ENCODE assay signal across 14 cellular contexts in the genomic region with DNA sequence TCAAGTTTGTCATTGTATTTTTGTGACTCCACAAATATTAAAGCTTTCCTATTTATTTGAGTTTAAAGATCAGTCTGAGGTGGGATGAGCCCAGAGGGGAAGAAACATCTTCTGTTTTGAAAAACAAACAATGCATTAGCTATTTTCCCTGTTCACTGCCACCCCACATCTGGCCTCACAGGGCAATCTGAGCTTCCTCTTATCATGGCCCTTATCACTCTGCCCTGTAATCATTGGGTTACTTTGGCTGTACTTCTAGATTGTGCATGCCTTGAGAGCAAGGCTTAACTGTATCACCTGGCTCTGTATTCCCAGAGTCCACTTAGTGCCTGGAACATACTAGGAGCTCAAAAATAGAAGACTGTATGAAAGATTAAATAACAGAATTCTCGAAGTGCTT.
DNase-seq lines count a peak whose midpoint lies in the region; ATAC-seq, FAIRE-seq and TF ChIP-seq lines count a peak whose summit lies in the region.
"Had no signal": no experiment of that assay in that cellular context is flagged by ENCODE, and none has a peak within 500 bp of the region (broad histone marks: within the 10 kb centered on the region; RNA-seq: fewer than 3 reads in every experiment).

No MANE protein-coding gene starts in this region.

- H3K79me2 ChIP-seq in HepG2 (ENCODE audit: insufficient read depth, low read length): no peaks in the 10 kb centered on the region

- peak; percentile 62 for FAIRE-seq in HepG2 (lab: Jason Lieb, UNC)
- FAIRE-seq: H1 had no signal

- POLR2A ChIA-PET in HepG2 (lab: Yijun Ruan, JAX): interaction anchor here (1.2 to 1.3 kb wide), 2 partner anchors 31 to 190 kb away, joined by 4 read pairs; no protein-coding TSS in a partner anchor

- H3K9me3 Mint-ChIP-seq in activated CD8-positive, alpha-beta memory T cell treated with anti-CD3 and anti-CD28 coated beads, Interleukin-2, amount 10 ng/mL, durations not matched to agents 7 days and 5 days (ENCODE audit: low read depth): no peaks in the 10 kb centered on the region
- H3K9me3 Mint-ChIP-seq: CD8-positive, alpha-beta T cell had no signal

- ATAC-seq in HepG2: peak; percentile 84
- ATAC-seq in activated CD8-positive, alpha-beta memory T cell treated with anti-CD3 and anti-CD28 coated beads, Interleukin-2, amount 10 ng/mL, durations not matched to agents 7 days and 5 days: no peak
- ATAC-seq: CD8-positive, alpha-beta T cell had no signal

- no peak for TF ChIP-seq CTCF in VCaP (conservative IDR thresholded peaks at IDR 0.05)
- TF ChIP-seq CTCF in HepG2 (CRISPR knock-in tag; IDR thresholded peaks at IDR 0.05): no peak
- no peak for TF ChIP-seq CTCF in prostate gland (IDR thresholded peaks at IDR 0.05)

- in situ Hi-C loops in HepG2 (cut with HindIII; ENCODE audit: extremely low pct_ligation_motif_present, low pct_unique_long_range_greater_than_20kb): no loop called here

- no peaks in the 10 kb centered on the region for H3K36me3 Mint-ChIP-seq in activated CD8-positive, alpha-beta memory T cell treated with anti-CD3 and anti-CD28 coated beads, Interleukin-2, amount 10 ng/mL, durations not matched to agents 7 days and 5 days
- H3K36me3 Mint-ChIP-seq: IgD-negative memory B cell had no signal

- TF ChIP-seq POLR2A in HepG2 (IDR thresholded peaks at IDR 0.05; ENCODE audit: insufficient read depth in 1 of 2, low read depth in 2 of 2, low read length in 2 of 2) (no peak), prostate gland (IDR thresholded peaks at IDR 0.05) (no peak)

- intact Hi-C loops in HepG2 (cut with micrococcal nuclease; ENCODE audit: unreplicated experiment): loop anchor here (2.0 to 5.0 kb wide), 2 partner anchors 30 to 309 kb away; no protein-coding TSS in a partner anchor
- intact Hi-C loops in prostate gland (cut with DNase I): no loop called here

- H3K4me3 Mint-ChIP-seq in activated CD8-positive, alpha-beta memory T cell treated with anti-CD3 and anti-CD28 coated beads, Interleukin-2, amount 10 ng/mL, durations not matched to agents 7 days and 5 days: no peak overlapping the region
- H3K4me3 Mint-ChIP-seq: CD8-positive, alpha-beta T cell; IgD-negative memory B cell had no signal

- 21% methylated on average over 1 of the region's 1 CpG for WGBS in HepG2 (ENCODE audit: low lambda C conversion rate)
- 69% methylated on average over 1 of the region's 1 CpG for WGBS in prostate gland

- H3K27ac ChIP-seq in HUES6 (ENCODE audit: low read depth, low read length) (no peak overlapping the region), VCaP (peak overlapping the region; percentile 72), HepG2 (ENCODE audit: extremely low read length, insufficient read depth, low read length) (no peak overlapping the region), prostate gland (no peak overlapping the region)

- H3K4me3 ChIP-seq in HUES6 (ENCODE audit: low read depth, low read length): no peak overlapping the region
- H3K4me3 ChIP-seq in HepG2 (replicated peaks in 1 of 3; ENCODE audit: insufficient read depth in 1 of 3, low read depth in 2 of 3, low read length in 3 of 3): no peak overlapping the region
- H3K4me3 ChIP-seq in prostate gland: no peak overlapping the region

- no peaks in the 10 kb centered on the region for H4K20me1 ChIP-seq in HepG2 (ENCODE audit: insufficient read depth, low read length)

- H3K9me3 ChIP-seq in HUES6 (ENCODE audit: control insufficient read depth, insufficient read depth, low read depth, low read length) (no peaks in the 10 kb centered on the region), HepG2 (ENCODE audit: low read length) (no peaks in the 10 kb centered on the region), prostate gland (no peaks in the 10 kb centered on the region)

- peaks cover 11% of the 10 kb centered on the region; the same call in 1 of the 2 replicates for H3K4me1 ChIP-seq in HUES6 (ENCODE audit: control insufficient read depth, insufficient read depth, low read length)
- H3K4me1 ChIP-seq in HepG2 (ENCODE audit: insufficient read depth, low read length): peaks cover 33% of the 10 kb centered on the region
- H3K4me1 ChIP-seq in prostate gland (replicated peaks): peaks cover 3% of the 10 kb centered on the region

- H2AFZ ChIP-seq in HepG2 (ENCODE audit: low read length): no peak overlapping the region

- no peak for TF ChIP-seq RAD21 in HepG2 (CRISPR knock-in tag; IDR thresholded peaks at IDR 0.05)

- H3K27me3 Mint-ChIP-seq in activated CD8-positive, alpha-beta memory T cell treated with anti-CD3 and anti-CD28 coated beads, Interleukin-2, amount 10 ng/mL, durations not matched to agents 7 days and 5 days: no peaks in the 10 kb centered on the region
- H3K27me3 Mint-ChIP-seq: IgD-negative memory B cell had no signal

- peak overlapping the region; percentile 16; the same call in 1 of the 2 replicates for H3K4me2 ChIP-seq in HepG2 (ENCODE audit: low read depth, low read length)

- peak in 1 of 2 experiments; percentile 35; a peak in 1 of 4 replicates for TF ChIP-seq EP300 in HepG2 (IDR thresholded peaks at IDR 0.05; ENCODE audit: low read depth in 2 of 2, low read length in 2 of 2)
- no peak for TF ChIP-seq EP300 in HepG2 (CRISPR knock-in tag; IDR thresholded peaks at IDR 0.05; ENCODE audit: borderline replicate concordance)

- no TSS peak for BruUV-seq in HepG2 (replicated peaks; lab: Mats Ljungman, UMichigan)

- no peak overlapping the region for H3K27ac Mint-ChIP-seq in activated CD8-positive, alpha-beta memory T cell treated with anti-CD3 and anti-CD28 coated beads, Interleukin-2, amount 10 ng/mL, durations not matched to agents 7 days and 5 days
- H3K27ac Mint-ChIP-seq: CD8-positive, alpha-beta T cell; IgD-negative memory B cell had no signal

- H3K9ac ChIP-seq in HUES6 (ENCODE audit: low read length) (peak overlapping the region; percentile 22), HepG2 (ENCODE audit: insufficient read depth, low read depth, low read length) (no peak overlapping the region)

- no peaks in the 10 kb centered on the region for H3K4me1 Mint-ChIP-seq in activated CD8-positive, alpha-beta memory T cell treated with anti-CD3 and anti-CD28 coated beads, Interleukin-2, amount 10 ng/mL, durations not matched to agents 7 days and 5 days
- H3K4me1 Mint-ChIP-seq: IgD-negative memory B cell had no signal

- H3K36me3 ChIP-seq in HUES6 (ENCODE audit: control insufficient read depth, insufficient read depth, low read length) (no peaks in the 10 kb centered on the region), HepG2 (replicated peaks in 1 of 2; ENCODE audit: control insufficient read depth in 1 of 2, insufficient read depth in 2 of 2, low read length in 2 of 2) (no peaks in the 10 kb centered on the region), prostate gland (no peaks in the 10 kb centered on the region)

- peak; percentile 69 for DNase-seq in HepG2 (ENCODE audit: low spot score)
- DNase-seq in prostate gland (ENCODE audit: low spot score): peak; percentile 24
- DNase-seq in activated T-cell treated with anti-CD3 and anti-CD28 coated beads, Interleukin-2, amount 50 U/mL, for 1 hour: no peak
- no peak for DNase-seq in activated CD8-positive, alpha-beta memory T cell treated with anti-CD3 and anti-CD28 coated beads, Interleukin-2, amount 10 ng/mL, durations not matched to agents 7 days and 5 days
- no peak for DNase-seq in NCI-H1417 treated with DMSO at 0.1 percent for 48 hours (lab: John Stamatoyannopoulos, UW)
- DNase-seq: CD8-positive, alpha-beta T cell; NCI-H2107; NCI-H446; NCI-H748 treated with DMSO at 0.1 percent for 48 hours; SHP77 had no signal

- H3K27me3 ChIP-seq in HUES6 (ENCODE audit: control insufficient read depth, insufficient read depth, low read length) (peaks cover 9% of the 10 kb centered on the region; the same call in 1 of the 2 replicates), HepG2 (ENCODE audit: control insufficient read depth in 1 of 2, insufficient read depth in 2 of 2, low read length in 2 of 2) (no peaks in the 10 kb centered on the region), prostate gland (replicated peaks; ENCODE audit: insufficient read depth) (no peaks in the 10 kb centered on the region)

- CTCF ChIA-PET in HepG2 (lab: Yijun Ruan, JAX; ENCODE audit: low intra/inter-chr PET ratio, low total read pairs): no interaction called here
- CTCF ChIA-PET in activated CD8-positive, alpha-beta memory T cell treated with anti-CD3 and anti-CD28 coated beads, Interleukin-2, amount 10 ng/mL, durations not matched to agents 7 days and 5 days (lab: Charles Lee): no interaction called here

TF ChIP-seq in HepG2, 621 proteins besides CTCF, POLR2A, EP300 and RAD21 (continues in another document):
- TF ChIP-seq, protein P1, sequence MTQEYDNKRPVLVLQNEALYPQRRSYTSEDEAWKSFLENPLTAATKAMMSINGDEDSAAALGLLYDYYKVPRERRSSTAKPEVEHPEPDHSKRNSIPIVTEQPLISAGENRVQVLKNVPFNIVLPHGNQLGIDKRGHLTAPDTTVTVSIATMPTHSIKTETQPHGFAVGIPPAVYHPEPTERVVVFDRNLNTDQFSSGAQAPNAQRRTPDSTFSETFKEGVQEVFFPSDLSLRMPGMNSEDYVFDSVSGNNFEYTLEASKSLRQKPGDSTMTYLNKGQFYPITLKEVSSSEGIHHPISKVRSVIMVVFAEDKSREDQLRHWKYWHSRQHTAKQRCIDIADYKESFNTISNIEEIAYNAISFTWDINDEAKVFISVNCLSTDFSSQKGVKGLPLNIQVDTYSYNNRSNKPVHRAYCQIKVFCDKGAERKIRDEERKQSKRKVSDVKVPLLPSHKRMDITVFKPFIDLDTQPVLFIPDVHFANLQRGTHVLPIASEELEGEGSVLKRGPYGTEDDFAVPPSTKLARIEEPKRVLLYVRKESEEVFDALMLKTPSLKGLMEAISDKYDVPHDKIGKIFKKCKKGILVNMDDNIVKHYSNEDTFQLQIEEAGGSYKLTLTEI (CRISPR knock-in tag; conservative IDR thresholded peaks at IDR 0.05): no peak
- no peak for TF ChIP-seq CC2D1A (CRISPR knock-in tag; IDR thresholded peaks at IDR 0.05)
- TF ChIP-seq BRCA1 (CRISPR knock-in tag; IDR thresholded peaks at IDR 0.05): no peak
- TF ChIP-seq HIC2 (CRISPR knock-in tag; IDR thresholded peaks at IDR 0.05; ENCODE audit: low read depth): no peak

Comparison
In these comparisons a context has a peak if more than half of its experiments do, and no peak if none do; other contexts are left out.
1. DNase-seq: peak in HepG2 (single experiment) and prostate gland (single experiment); none in activated T-cell treated with anti-CD3 and anti-CD28 coated beads, Interleukin-2, amount 50 U/mL, for 1 hour (single experiment), activated CD8-positive, alpha-beta memory T cell treated with anti-CD3 and anti-CD28 coated beads, Interleukin-2, amount 10 ng/mL, durations not matched to agents 7 days and 5 days (single experiment) and NCI-H1417 treated with DMSO at 0.1 percent for 48 hours (single experiment).